Comparison of ENCODE assay signal across 11 cellular contexts in genomic region chr2:127698553-127699355, GRCh38. TPM values are rescaled to one million over a fixed set of nuclear protein-coding genes. Genes with fewer than 3 reads are reported as not detected.
"Had no signal": no experiment of that assay in that cellular context is flagged by ENCODE, and none has a peak within 500 bp of the region (broad histone marks: within the 10 kb centered on the region; RNA-seq: fewer than 3 reads in every experiment).

No MANE protein-coding gene starts in this region.

- H3K4me3 Mint-ChIP-seq: activated CD4-positive, alpha-beta memory T cell treated with anti-CD3 and anti-CD28 coated beads, Interleukin-2, amount 10 ng/mL, durations not matched to agents 7 days and 5 days; activated naive CD4-positive, alpha-beta T cell treated with anti-CD3 and anti-CD28 coated beads, Interleukin-2, amount 10 ng/mL, durations not matched to agents 7 days and 5 days had no signal

- H3K27me3 Mint-ChIP-seq: activated CD4-positive, alpha-beta memory T cell treated with anti-CD3 and anti-CD28 coated beads, Interleukin-2, amount 10 ng/mL, durations not matched to agents 7 days and 5 days had no signal

- H3K27ac Mint-ChIP-seq: activated CD4-positive, alpha-beta memory T cell treated with anti-CD3 and anti-CD28 coated beads, Interleukin-2, amount 10 ng/mL, durations not matched to agents 7 days and 5 days; activated naive CD4-positive, alpha-beta T cell treated with anti-CD3 and anti-CD28 coated beads, Interleukin-2, amount 10 ng/mL, durations not matched to agents 7 days and 5 days had no signal

- H3K9me3 Mint-ChIP-seq: activated CD4-positive, alpha-beta memory T cell treated with anti-CD3 and anti-CD28 coated beads, Interleukin-2, amount 10 ng/mL, durations not matched to agents 7 days and 5 days; activated naive CD4-positive, alpha-beta T cell treated with anti-CD3 and anti-CD28 coated beads, Interleukin-2, amount 10 ng/mL, durations not matched to agents 7 days and 5 days had no signal

- DNase-seq: activated CD4-positive, alpha-beta memory T cell treated with anti-CD3 and anti-CD28 coated beads, Interleukin-2, amount 10 ng/mL, durations not matched to agents 7 days and 5 days; activated CD4-positive, alpha-beta T cell treated with anti-CD3 and anti-CD28 coated beads for 1 hour; activated CD8-positive, alpha-beta memory T cell treated with anti-CD3 and anti-CD28 coated beads, Interleukin-2, amount 50 U/mL, for 48 hours; activated naive CD4-positive, alpha-beta T cell treated with anti-CD3 and anti-CD28 coated beads, Interleukin-2, amount 10 ng/mL, durations not matched to agents 7 days and 5 days; amygdala; dorsolateral prefrontal cortex; SW 1271; tibial artery had no signal

RNA-seq across cellular contexts. Expression of gene GPR17, which starts 52.8 kb away (rescaled TPM):
- total RNA-seq: activated CD4-positive, alpha-beta memory T cell treated with anti-CD3 and anti-CD28 coated beads, Interleukin-2, amount 10 ng/mL, durations not matched to agents 7 days and 5 days; breast epithelium; fibroblast of villous mesenchyme; SJSA1 had no signal
